In genomic region chr3:62567097-62568021, GRCh38 we compare ENCODE assay signal across 10 cellular contexts.
DNase-seq lines count a peak whose midpoint lies in the region; FAIRE-seq and TF ChIP-seq lines count a peak whose summit lies in the region.
"Had no signal": no experiment of that assay in that cellular context is flagged by ENCODE, and none has a peak within 500 bp of the region (broad histone marks: within the 10 kb centered on the region; RNA-seq: fewer than 3 reads in every experiment).

No MANE protein-coding gene starts in this region.

- no peak overlapping the region for H3K27ac Mint-ChIP-seq in activated T-helper 2 cell treated with anti-CD3 and anti-CD28 coated beads, Interferon-gamma antibody, Interleukin-2, Interleukin-4, amounts not matched to agents 10 μg/mL and 5 μg/mL and 100 μg/mL, durations not matched to agents 14 hours and 24 hours and 36 hours
- H3K27ac Mint-ChIP-seq: T-helper 2 cell treated with Interferon-gamma antibody and Interleukin-4, amounts not matched to agents 5 μg/mL and 100 μg/mL, for 36 hours had no signal

- no peak overlapping the region for H3K9ac ChIP-seq in keratinocyte (ENCODE audit: control insufficient read depth, extremely low read depth, insufficient read depth, low read length)

- no peak for TF ChIP-seq CTCF in HFF-Myc (IDR thresholded peaks at IDR 0.05; ENCODE audit: low read depth, low read length, missing control alignments)
- TF ChIP-seq CTCF in cardiac fibroblast (IDR thresholded peaks at IDR 0.05; ENCODE audit: low read depth, low read length) = no peak
- no peak for TF ChIP-seq CTCF in keratinocyte (optimal IDR thresholded peaks at IDR 0.05 in 1 of 3, IDR thresholded peaks at IDR 0.05 in 1 of 3, conservative IDR thresholded peaks at IDR 0.05 in 1 of 3; ENCODE audit: extremely low read depth in 1 of 3, insufficient read depth in 2 of 3, low read length in 3 of 3)
- TF ChIP-seq CTCF in tibial artery (IDR thresholded peaks at IDR 0.05) = no peak

- H3K36me3 Mint-ChIP-seq in activated T-helper 2 cell treated with anti-CD3 and anti-CD28 coated beads, Interferon-gamma antibody, Interleukin-2, Interleukin-4, amounts not matched to agents 10 μg/mL and 5 μg/mL and 100 μg/mL, durations not matched to agents 14 hours and 24 hours and 36 hours (ENCODE audit: low read depth) = no peaks in the 10 kb centered on the region

- H3K4me3 ChIP-seq in HFF-Myc (replicated peaks; ENCODE audit: low read depth, low read length) (no peak overlapping the region), cardiac fibroblast (replicated peaks in 1 of 2; ENCODE audit: low read depth in 2 of 2, low read length in 2 of 2) (no peak overlapping the region), keratinocyte (ENCODE audit: control insufficient read depth in 2 of 3, extremely low read depth in 1 of 3, insufficient read depth in 2 of 3, low read depth in 1 of 3, low read length in 3 of 3) (no peak overlapping the region), tibial artery (no peak overlapping the region)

- dilution Hi-C loops in keratinocyte (cut with MboI; ENCODE audit: extremely low pct_ligation_motif_present, low sequenced_read_pairs) = no loop called here

- H3K27me3 Mint-ChIP-seq in activated T-helper 2 cell treated with anti-CD3 and anti-CD28 coated beads, Interferon-gamma antibody, Interleukin-2, Interleukin-4, amounts not matched to agents 10 μg/mL and 5 μg/mL and 100 μg/mL, durations not matched to agents 14 hours and 24 hours and 36 hours (ENCODE audit: low read depth) = no peaks in the 10 kb centered on the region

- H3K4me1 Mint-ChIP-seq in activated T-helper 2 cell treated with anti-CD3 and anti-CD28 coated beads, Interferon-gamma antibody, Interleukin-2, Interleukin-4, amounts not matched to agents 10 μg/mL and 5 μg/mL and 100 μg/mL, durations not matched to agents 14 hours and 24 hours and 36 hours (ENCODE audit: low read depth) = no peaks in the 10 kb centered on the region

- peak; percentile 71 for FAIRE-seq in keratinocyte (lab: Jason Lieb, UNC)
- FAIRE-seq: GM19239 had no signal

- H3K4me3 Mint-ChIP-seq in activated T-helper 2 cell treated with anti-CD3 and anti-CD28 coated beads, Interferon-gamma antibody, Interleukin-2, Interleukin-4, amounts not matched to agents 10 μg/mL and 5 μg/mL and 100 μg/mL, durations not matched to agents 14 hours and 24 hours and 36 hours (ENCODE audit: low read depth) = no peak overlapping the region
- H3K4me3 Mint-ChIP-seq: T-helper 2 cell treated with Interferon-gamma antibody and Interleukin-4, amounts not matched to agents 5 μg/mL and 100 μg/mL, for 36 hours had no signal

- no peaks in the 10 kb centered on the region for H4K20me1 ChIP-seq in keratinocyte (ENCODE audit: control insufficient read depth, extremely low read depth, insufficient read depth, low read length)

- H3K36me3 ChIP-seq in keratinocyte (ENCODE audit: control insufficient read depth in 2 of 2, extremely low read depth in 1 of 2, insufficient read depth in 2 of 2, low read length in 2 of 2) = no peaks in the 10 kb centered on the region
- H3K36me3 ChIP-seq in tibial artery = no peaks in the 10 kb centered on the region

- no peaks in the 10 kb centered on the region for H3K9me1 ChIP-seq in keratinocyte (ENCODE audit: control insufficient read depth, extremely low read depth, insufficient read depth, low read length)

- H3K4me1 ChIP-seq in keratinocyte (ENCODE audit: control insufficient read depth, extremely low read depth, insufficient read depth, low read length) (peaks cover 8% of the 10 kb centered on the region), tibial artery (peaks cover 0 to 33% (median 13%) of the 10 kb centered on the region in 4 donors)

- H3K9me3 ChIP-seq in keratinocyte (ENCODE audit: control insufficient read depth, low read depth, low read length) (no peaks in the 10 kb centered on the region), tibial artery (no peaks in the 10 kb centered on the region)

- intact Hi-C loops in tibial artery (cut with DNase I; ENCODE audit: low total_unique reads) = no loop called here
- intact Hi-C loops in activated T-helper 2 cell treated with anti-CD3 and anti-CD28 coated beads, Interferon-gamma antibody, Interleukin-2, Interleukin-4, amounts not matched to agents 10 μg/mL and 5 μg/mL and 100 μg/mL, durations not matched to agents 14 hours and 24 hours and 36 hours (cut with micrococcal nuclease) = no loop called here

- peak overlapping the region; percentile 56 for H3K4me2 ChIP-seq in keratinocyte (ENCODE audit: control insufficient read depth, extremely low read depth, insufficient read depth, low read depth, low read length)

- H3K79me2 ChIP-seq in keratinocyte (ENCODE audit: control insufficient read depth, insufficient read depth, low read length) = no peaks in the 10 kb centered on the region

- H3K27ac ChIP-seq in keratinocyte (ENCODE audit: control insufficient read depth, insufficient read depth, low read length) = no peak overlapping the region
- peak overlapping the region; percentile 31 to 40 for H3K27ac ChIP-seq in tibial artery

- H3K27me3 ChIP-seq in keratinocyte (ENCODE audit: control insufficient read depth, extremely low read depth, insufficient read depth, low read length) (no peaks in the 10 kb centered on the region), tibial artery (no peaks in the 10 kb centered on the region)

- DNase-seq in HFF-Myc (ENCODE audit: extremely low read depth, low read depth) = peak; percentile 41
- peak; percentile 87 to 94 for DNase-seq in cardiac fibroblast (ENCODE audit: low read depth in 2 of 2)
- no peak for DNase-seq in keratinocyte (ENCODE audit: low read depth, low spot score)
- peak; percentile 60 to 80 for DNase-seq in tibial artery
- no peak for DNase-seq in activated T-helper 2 cell treated with anti-CD3 and anti-CD28 coated beads, Interferon-gamma antibody, Interleukin-2, Interleukin-4, amounts not matched to agents 10 μg/mL and 5 μg/mL and 100 μg/mL, durations not matched to agents 14 hours and 24 hours and 36 hours (ENCODE audit: low spot score)
- no peak for DNase-seq in NCI-H1417 (lab: John Stamatoyannopoulos, UW)
- DNase-seq in SK-N-DZ (ENCODE audit: low spot score) = no peak
- DNase-seq: NCI-H526 treated with DMSO at 0.1 percent for 48 hours had no signal

- H3K9me3 Mint-ChIP-seq in activated T-helper 2 cell treated with anti-CD3 and anti-CD28 coated beads, Interferon-gamma antibody, Interleukin-2, Interleukin-4, amounts not matched to agents 10 μg/mL and 5 μg/mL and 100 μg/mL, durations not matched to agents 14 hours and 24 hours and 36 hours = no peaks in the 10 kb centered on the region
- H3K9me3 Mint-ChIP-seq: T-helper 2 cell treated with Interferon-gamma antibody and Interleukin-4, amounts not matched to agents 5 μg/mL and 100 μg/mL, for 36 hours had no signal

- no peak overlapping the region for H2AFZ ChIP-seq in keratinocyte (ENCODE audit: control insufficient read depth, low read length)

Comparison
In these comparisons a context has a peak if more than half of its experiments do, and no peak if none do; other contexts are left out.
1. DNase-seq: peak in HFF-Myc (single experiment), cardiac fibroblast (2 of 2) and tibial artery (2 of 2); none in keratinocyte (single experiment), activated T-helper 2 cell treated with anti-CD3 and anti-CD28 coated beads, Interferon-gamma antibody, Interleukin-2, Interleukin-4, amounts not matched to agents 10 μg/mL and 5 μg/mL and 100 μg/mL, durations not matched to agents 14 hours and 24 hours and 36 hours (single experiment), NCI-H1417 (0 of 3) and SK-N-DZ (single experiment).